ENCODE assay signal across 14 cellular contexts in the genomic region with DNA sequence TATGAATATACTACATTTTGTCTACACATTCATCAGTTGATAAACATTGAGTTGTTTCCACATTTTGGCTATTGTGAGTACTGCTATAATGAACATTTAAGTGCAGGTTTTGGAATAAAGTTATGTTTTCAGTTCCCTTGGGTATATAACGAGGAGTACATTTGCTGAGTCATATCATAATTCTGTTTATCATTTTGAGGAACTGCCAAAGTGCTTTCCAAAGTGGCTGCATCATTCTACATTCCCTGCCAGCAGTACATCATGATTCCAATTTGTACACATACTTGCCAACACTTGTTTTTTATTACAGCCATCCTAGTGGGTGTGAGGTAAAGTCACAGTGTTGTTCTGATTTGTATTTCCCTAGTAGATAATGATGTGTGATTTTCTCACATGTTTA.
DNase-seq lines count a peak whose midpoint lies in the region; ATAC-seq, FAIRE-seq and TF ChIP-seq lines count a peak whose summit lies in the region.
"Had no signal": no experiment of that assay in that cellular context is flagged by ENCODE, and none has a peak within 500 bp of the region (broad histone marks: within the 10 kb centered on the region; RNA-seq: fewer than 3 reads in every experiment).

No MANE protein-coding gene starts in this region.

- H3K9me3 Mint-ChIP-seq in natural killer cell, result peaks cover 14 to 17% of the 10 kb centered on the region in 2 donors

- CTCF ChIA-PET in A549 (lab: Yijun Ruan, JAX), result no interaction called here

- H3K27me3 Mint-ChIP-seq in natural killer cell (ENCODE audit: low read depth in 2 of 2), result no peaks in the 10 kb centered on the region
- H3K27me3 Mint-ChIP-seq: stimulated activated naive CD8-positive, alpha-beta T cell treated with anti-CD3 and anti-CD28 coated beads, Interleukin-15, Interleukin-2, amounts not matched to agents 100 ng/mL and 50 ng/mL, for 24 hours had no signal

- DNase-seq in A549 (ENCODE audit: low read depth in 1 of 2, low spot score in 1 of 2) (no peak), H4 (ENCODE audit: low spot score) (peak; percentile 4), NCI-H226 (peak; percentile 77), cardiac fibroblast (ENCODE audit: low read depth in 2 of 2) (peak; percentile 68 to 88), natural killer cell (no peak), mucosa of gallbladder (ENCODE audit: low spot score) (no peak), MM.1S (no peak)
- no peak for DNase-seq in activated CD8-positive, alpha-beta memory T cell treated with anti-CD3 and anti-CD28 coated beads for 24 hours
- DNase-seq: BE2C, colonic mucosa, GF-D8 had no signal

- no peak overlapping the region for H3K9ac ChIP-seq in MM.1S (ENCODE audit: low read length)

- 0% methylated on average over 1 of the region's 1 CpG for WGBS in A549 (ENCODE audit: missing lambda C conversion rate)

- TF ChIP-seq POLR2A in A549 (IDR thresholded peaks at IDR 0.05; ENCODE audit: low read length), result no peak

- no peak overlapping the region for H3K4me3 ChIP-seq in A549
- no peak overlapping the region for H3K4me3 ChIP-seq in cardiac fibroblast (replicated peaks in 1 of 2; ENCODE audit: low read depth in 2 of 2, low read length in 2 of 2)
- H3K4me3 ChIP-seq in MM.1S (ENCODE audit: low read length), result no peak overlapping the region
- H3K4me3 ChIP-seq: colonic mucosa had no signal

- H3K27ac Mint-ChIP-seq in natural killer cell, result no peak overlapping the region
- H3K27ac Mint-ChIP-seq: nephron; stimulated activated naive CD8-positive, alpha-beta T cell treated with anti-CD3 and anti-CD28 coated beads, Interleukin-15, Interleukin-2, amounts not matched to agents 100 ng/mL and 50 ng/mL, for 24 hours had no signal

- no peaks in the 10 kb centered on the region for H3F3A ChIP-seq in MM.1S (ENCODE audit: insufficient read depth, low read length)

- H4K20me1 ChIP-seq in MM.1S (ENCODE audit: insufficient read depth, low read length), result no peaks in the 10 kb centered on the region

- H3K27me3 ChIP-seq in MM.1S (replicated peaks; ENCODE audit: insufficient read depth, low read length), result no peaks in the 10 kb centered on the region
- H3K27me3 ChIP-seq: BE2C, colonic mucosa had no signal

- no peak for TF ChIP-seq EP300 in A549 (IDR thresholded peaks at IDR 0.05)

- H3K79me2 ChIP-seq in MM.1S (ENCODE audit: low read length), result no peaks in the 10 kb centered on the region

- TF ChIP-seq CTCF in A549 (IDR thresholded peaks at IDR 0.05) (no peak), cardiac fibroblast (IDR thresholded peaks at IDR 0.05; ENCODE audit: low read depth, low read length) (no peak), natural killer cell (IDR thresholded peaks at IDR 0.05) (no peak), MM.1S (IDR thresholded peaks at IDR 0.05; ENCODE audit: low read length) (no peak)

- intact Hi-C loops in natural killer cell (cut with micrococcal nuclease), result no loop called here

- no peaks in the 10 kb centered on the region for H3K4me1 Mint-ChIP-seq in natural killer cell
- H3K4me1 Mint-ChIP-seq: nephron had no signal

- no peaks in the 10 kb centered on the region for H3K36me3 Mint-ChIP-seq in natural killer cell

- no peaks in the 10 kb centered on the region; the same call in 2 of the 3 replicates for H3K9me3 ChIP-seq in A549
- no peaks in the 10 kb centered on the region for H3K9me3 ChIP-seq in MM.1S (replicated peaks; ENCODE audit: insufficient read depth, low read length)
- H3K9me3 ChIP-seq: BE2C, colonic mucosa had no signal

- no peak for ATAC-seq in A549
- ATAC-seq in natural killer cell, result no peak

- H2AFZ ChIP-seq in MM.1S (ENCODE audit: low read length), result no peak overlapping the region

- no peaks in the 10 kb centered on the region for H3K4me1 ChIP-seq in A549
- H3K4me1 ChIP-seq in MM.1S (ENCODE audit: low read length), result peaks cover 7% of the 10 kb centered on the region; the same call in 1 of the 2 replicates
- H3K4me1 ChIP-seq: BE2C, colonic mucosa had no signal

- no peaks in the 10 kb centered on the region for H3K36me3 ChIP-seq in MM.1S (replicated peaks; ENCODE audit: insufficient read depth, low read length)
- H3K36me3 ChIP-seq: BE2C, colonic mucosa had no signal

- H3K27ac ChIP-seq in A549, result no peak overlapping the region
- H3K27ac ChIP-seq in MM.1S (ENCODE audit: low read length), result no peak overlapping the region
- H3K27ac ChIP-seq: colonic mucosa had no signal

- POLR2A ChIA-PET in A549 (lab: Yijun Ruan, JAX), result no interaction called here

- no peak for TF ChIP-seq RAD21 in A549 (conservative IDR thresholded peaks at IDR 0.05 in 1 of 2, IDR thresholded peaks at IDR 0.05 in 1 of 2)

- H3K4me3 Mint-ChIP-seq in natural killer cell, result no peak overlapping the region
- H3K4me3 Mint-ChIP-seq: nephron; stimulated activated naive CD8-positive, alpha-beta T cell treated with anti-CD3 and anti-CD28 coated beads, Interleukin-15, Interleukin-2, amounts not matched to agents 100 ng/mL and 50 ng/mL, for 24 hours had no signal

- H3K9me2 ChIP-seq in MM.1S (replicated peaks; ENCODE audit: insufficient read depth, low read length), result no peaks in the 10 kb centered on the region

- FAIRE-seq in A549 (lab: Jason Lieb, UNC), result no peak
- FAIRE-seq: TTC549 had no signal

- H3K4me2 ChIP-seq in A549, result no peak overlapping the region
- no peak overlapping the region for H3K4me2 ChIP-seq in MM.1S (ENCODE audit: low read depth, low read length)

TF ChIP-seq in A549, 52 proteins besides CTCF, POLR2A, EP300 and RAD21:
- no peak for TF ChIP-seq BHLHE40 (IDR thresholded peaks at IDR 0.05; ENCODE audit: low read depth, low read length)
- TF ChIP-seq, protein P1, sequence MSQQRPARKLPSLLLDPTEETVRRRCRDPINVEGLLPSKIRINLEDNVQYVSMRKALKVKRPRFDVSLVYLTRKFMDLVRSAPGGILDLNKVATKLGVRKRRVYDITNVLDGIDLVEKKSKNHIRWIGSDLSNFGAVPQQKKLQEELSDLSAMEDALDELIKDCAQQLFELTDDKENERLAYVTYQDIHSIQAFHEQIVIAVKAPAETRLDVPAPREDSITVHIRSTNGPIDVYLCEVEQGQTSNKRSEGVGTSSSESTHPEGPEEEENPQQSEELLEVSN (IDR thresholded peaks at IDR 0.05; ENCODE audit: borderline replicate concordance, low read depth), result no peak
- TF ChIP-seq CEBPB (IDR thresholded peaks at IDR 0.05), result no peak
- TF ChIP-seq MAFK (IDR thresholded peaks at IDR 0.05; ENCODE audit: partially characterized antibody), result peak; percentile 43

Comparison
In these comparisons a context has a peak if more than half of its experiments do, and no peak if none do; other contexts are left out.
1. DNase-seq: peak in H4 (single experiment), NCI-H226 (single experiment) and cardiac fibroblast (2 of 2); none in A549 (0 of 2), natural killer cell (single experiment), mucosa of gallbladder (single experiment), activated CD8-positive, alpha-beta memory T cell treated with anti-CD3 and anti-CD28 coated beads for 24 hours (single experiment) and MM.1S (single experiment).